Comparison of ENCODE assay signal across 18 cellular contexts in genomic region chr1:232307299-232307698, GRCh38.
"Had no signal": no experiment of that assay in that cellular context is flagged by ENCODE, and none has a peak within 500 bp of the region (broad histone marks: within the 10 kb centered on the region; RNA-seq: fewer than 3 reads in every experiment).

No MANE protein-coding gene starts in this region.

- H3K27ac ChIP-seq: epithelial cell of prostate, lower lobe of right lung, neutrophil had no signal

- H3K4me1 ChIP-seq: breast epithelium had no signal

- H3K36me3 Mint-ChIP-seq: stimulated activated naive B cell treated with anti-CD40 and anti-IgM and Interleukin-4, amounts not matched to agents 10 μg/mL and 1 μg/mL and 100 μg/mL, for 72 hours had no signal

- H3K4me3 Mint-ChIP-seq: dendritic cell treated with granulocyte-macrophage colony-stimulating factor and Interleukin-4, amounts not matched to agents 40 ng/mL and 50 ng/mL, for 4 days; effector memory CD8-positive, alpha-beta T cell; stimulated activated naive B cell treated with anti-CD40 and anti-IgM and Interleukin-4, amounts not matched to agents 10 μg/mL and 1 μg/mL and 100 μg/mL, for 72 hours had no signal

- H3K9me3 Mint-ChIP-seq: effector memory CD8-positive, alpha-beta T cell had no signal

- H3K36me3 ChIP-seq: breast epithelium, lower lobe of right lung, neutrophil, tibial artery had no signal

- H3K4me1 Mint-ChIP-seq: stimulated activated naive B cell treated with anti-CD40 and anti-IgM and Interleukin-4, amounts not matched to agents 10 μg/mL and 1 μg/mL and 100 μg/mL, for 72 hours had no signal

- H3K4me3 ChIP-seq: breast epithelium, lower lobe of right lung, skin epidermis, tibial artery had no signal

- DNase-seq: activated CD4-positive, CD25-positive, alpha-beta regulatory T cell treated with anti-CD3 and anti-CD28 coated beads, Interleukin-2, amount 50 U/mL, for 72 hours; activated naive CD4-positive, alpha-beta T cell treated with Interleukin-2 at 50 U/mL for 16 hours; aorta; effector memory CD8-positive, alpha-beta T cell; lower lobe of right lung; midbrain; SK-N-SH; stimulated activated CD4-positive, alpha-beta T cell treated with anti-CD3 and anti-CD28 coated beads, Interleukin-15, amount 100 ng/mL, for 24 hours; stimulated activated CD4-positive, alpha-beta T cell treated with anti-CD3 and anti-CD28 coated beads, Interleukin-4, amount 100 ng/mL, for 1 hour; stimulated activated naive B cell treated with anti-CD40 and anti-IgM and Interleukin-4, amounts not matched to agents 10 μg/mL and 1 μg/mL and 100 μg/mL, for 72 hours; T-helper 1 cell; T1000 had no signal

- H3K9me3 ChIP-seq: breast epithelium, lower lobe of right lung, neutrophil, SK-N-SH, tibial artery had no signal

- H3K27me3 ChIP-seq: breast epithelium, tibial artery had no signal

- H3K27ac Mint-ChIP-seq: dendritic cell treated with granulocyte-macrophage colony-stimulating factor and Interleukin-4, amounts not matched to agents 40 ng/mL and 50 ng/mL, for 4 days; effector memory CD8-positive, alpha-beta T cell; stimulated activated naive B cell treated with anti-CD40 and anti-IgM and Interleukin-4, amounts not matched to agents 10 μg/mL and 1 μg/mL and 100 μg/mL, for 72 hours had no signal

- ATAC-seq: effector memory CD8-positive, alpha-beta T cell; stimulated activated naive B cell treated with anti-CD40 and anti-IgM and Interleukin-4, amounts not matched to agents 10 μg/mL and 1 μg/mL and 100 μg/mL, for 72 hours had no signal
